9 cellular contexts compared by ENCODE assay signal in the genomic region with DNA sequence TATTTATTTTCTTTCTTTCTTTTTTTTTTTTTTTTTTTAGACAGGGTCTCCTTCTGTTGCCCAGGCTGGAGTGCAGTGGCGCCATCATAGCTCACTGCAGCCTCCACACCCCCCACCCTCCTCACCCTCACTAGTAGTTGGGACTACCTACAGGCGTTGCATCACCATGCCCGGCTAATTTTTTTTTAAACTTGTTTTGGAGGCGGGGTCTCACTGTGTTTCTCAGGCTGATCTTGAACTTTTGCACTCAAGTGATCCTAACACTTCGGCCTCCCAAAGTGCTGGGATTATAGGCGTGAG. TPM values are rescaled to one million over a fixed set of nuclear protein-coding genes. Genes with fewer than 3 reads are reported as not detected.
DNase-seq lines count a peak whose midpoint lies in the region; ATAC-seq and TF ChIP-seq lines count a peak whose summit lies in the region.
"Had no signal": no experiment of that assay in that cellular context is flagged by ENCODE, and none has a peak within 500 bp of the region (broad histone marks: within the 10 kb centered on the region; RNA-seq: fewer than 3 reads in every experiment).

No MANE protein-coding gene starts in this region.

- TF ChIP-seq CTCF in GM12865 (IDR thresholded peaks at IDR 0.05; ENCODE audit: insufficient read depth, low read depth, low read length, missing control alignments) (no peak), MCF 10A (IDR thresholded peaks at IDR 0.05; ENCODE audit: unreplicated experiment) (no peak)

- H3K27me3 Mint-ChIP-seq in MCF 10A (ENCODE audit: insufficient read depth, unreplicated experiment) = no peaks in the 10 kb centered on the region

- no peaks in the 10 kb centered on the region for H3K9me3 ChIP-seq in mesodermal cell (ENCODE audit: control insufficient read depth, low read length)

- BruUV-seq in MCF 10A (replicated peaks; lab: Mats Ljungman, UMichigan) = no TSS peak

- 65 to 73% methylated on average over 5 of the region's 6 CpGs for WGBS in mesodermal cell (ENCODE audit: insufficient coverage in 2 of 2), 2 experiments

- no peak overlapping the region for H3K27ac ChIP-seq in mesodermal cell (ENCODE audit: low read depth, low read length, severe bottlenecking)

- H3K36me3 Mint-ChIP-seq in MCF 10A (ENCODE audit: insufficient read depth, unreplicated experiment) = no peaks in the 10 kb centered on the region

- H3K27ac Mint-ChIP-seq in MCF 10A (ENCODE audit: low read depth, unreplicated experiment) = no peak overlapping the region

- peak; percentile 13 for ATAC-seq in HG03520 (IDR thresholded peaks at IDR 0.05; ENCODE audit: unreplicated experiment)

- H3K4me1 ChIP-seq in mesodermal cell (ENCODE audit: control insufficient read depth, insufficient read depth, low read length, poor library complexity, severe bottlenecking) = no peaks in the 10 kb centered on the region

- H3K4me1 Mint-ChIP-seq in MCF 10A (ENCODE audit: insufficient read depth, unreplicated experiment) = peaks cover 12% of the 10 kb centered on the region

- H3K4me3 ChIP-seq in GM12865 (ENCODE audit: low read depth, low read length) (peak overlapping the region; percentile 51), mesodermal cell (ENCODE audit: extremely low read depth, insufficient read depth, low read length, poor library complexity, severe bottlenecking) (peak overlapping the region; percentile 45)

- CTCF ChIA-PET in MCF 10A (lab: Yijun Ruan, JAX) = interaction anchor here (0.6 to 1.5 kb wide), 5 partner anchors 20 to 1831 kb away, joined by 3 to 9 read pairs (median 4); no protein-coding TSS in a partner anchor

- no peaks in the 10 kb centered on the region for H3K9me3 Mint-ChIP-seq in MCF 10A (ENCODE audit: unreplicated experiment)

- H3K36me3 ChIP-seq in mesodermal cell (ENCODE audit: control insufficient read depth, insufficient read depth, low read length) = no peaks in the 10 kb centered on the region

- no peak overlapping the region for H3K4me3 Mint-ChIP-seq in MCF 10A (ENCODE audit: unreplicated experiment)

- intact Hi-C loops in MCF 10A (cut with micrococcal nuclease) = no loop called here

- DNase-seq in GM12865 (ENCODE audit: low read depth) (peak; percentile 28), MCF 10A (ENCODE audit: unreplicated experiment) (peak; percentile 27), NCI-H1417 (lab: John Stamatoyannopoulos, UW) (no peak), GM19240 (ENCODE audit: insufficient read length, low spot score) (no peak), NCI-H146 treated with DMSO at 0.1 percent for 48 hours (lab: John Stamatoyannopoulos, UW; ENCODE audit: unreplicated experiment) (no peak), RKO (ENCODE audit: low spot score) (no peak)

- POLR2A ChIA-PET in MCF 10A (lab: Yijun Ruan, JAX) = interaction anchor here (1.3 kb wide), 1 partner anchor 31 kb away, joined by 3 read pairs; no protein-coding TSS in a partner anchor

RNA-seq across cellular contexts. Expression of a gene that starts 33.6 kb away (rescaled TPM):
- 3.0 and 4.7 TPM in 2 replicates for total RNA-seq in MCF 10A (2022)
- 0.70 TPM for polyA plus RNA-seq in mesodermal cell (2013, experiment 1 of 2)
- 0.66 TPM for polyA plus RNA-seq in mesodermal cell (2013, experiment 2 of 2)
- total RNA-seq: left colon had no signal

Comparison
In these comparisons a context has a peak if more than half of its experiments do, and no peak if none do; other contexts are left out.
1. DNase-seq: peak in GM12865 (single experiment) and MCF 10A (single experiment); none in NCI-H1417 (0 of 3), GM19240 (single experiment), NCI-H146 treated with DMSO at 0.1 percent for 48 hours (single experiment) and RKO (single experiment).